In the genomic region with DNA sequence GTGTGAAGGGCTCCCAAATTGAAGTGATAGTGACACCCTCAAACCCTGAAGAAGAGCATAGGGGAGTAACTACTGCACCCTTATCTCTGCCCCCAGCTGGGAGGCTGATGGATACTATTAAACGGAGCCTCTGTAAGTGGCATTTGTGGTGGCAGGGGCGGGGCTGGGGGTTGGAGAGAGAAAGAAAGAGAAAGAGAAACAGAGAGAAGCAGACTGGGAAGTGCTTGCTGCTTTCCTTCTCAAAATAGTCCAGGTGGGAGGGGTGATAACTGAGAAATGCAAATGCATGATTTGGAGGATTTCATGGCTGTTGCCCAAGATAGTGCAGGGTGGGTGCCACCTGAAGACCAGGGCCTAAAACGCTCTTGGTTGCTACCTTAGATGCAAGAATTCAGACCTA, we compare ENCODE assay signal across 8 cellular contexts.
DNase-seq lines count a peak whose midpoint lies in the region; ATAC-seq and TF ChIP-seq lines count a peak whose summit lies in the region.

No MANE protein-coding gene starts in this region.

- H3K27me3 Mint-ChIP-seq in activated CD4-positive, alpha-beta T cell treated with anti-CD3 and anti-CD28 coated beads for 36 hours: no peaks in the 10 kb centered on the region

- peaks cover 49% of the 10 kb centered on the region for H3K4me1 Mint-ChIP-seq in activated CD4-positive, alpha-beta T cell treated with anti-CD3 and anti-CD28 coated beads for 36 hours

- no peak overlapping the region for H3K4me3 Mint-ChIP-seq in activated CD4-positive, alpha-beta T cell treated with anti-CD3 and anti-CD28 coated beads for 36 hours

- peaks cover 0 to 8% (median 0%) of the 10 kb centered on the region in 3 donors for H3K9me3 ChIP-seq in esophagus squamous epithelium

- TF ChIP-seq POLR2A in esophagus squamous epithelium (IDR thresholded peaks at IDR 0.05): no peak

- peaks cover 0 to 13% (median 4%) of the 10 kb centered on the region in 3 donors for H3K4me1 ChIP-seq in esophagus squamous epithelium

- DNase-seq in activated CD4-positive, alpha-beta T cell treated with anti-CD3 and anti-CD28 coated beads for 36 hours: peak; percentile 62
- DNase-seq in stimulated activated CD4-positive, alpha-beta T cell treated with anti-CD3 and anti-CD28 coated beads, Interleukin-15, amount 100 ng/mL, for 24 hours: peak; percentile 59
- DNase-seq in cortex of kidney (lab: John Stamatoyannopoulos, UW) (no peak), NCI-H1105 (lab: John Stamatoyannopoulos, UW) (no peak), retina (no peak), esophagus squamous epithelium (lab: John Stamatoyannopoulos, UW) (no peak)

- ATAC-seq in GM19025 (IDR thresholded peaks at IDR 0.05; ENCODE audit: low read depth, unreplicated experiment) (peak; percentile 93), HG03025 (IDR thresholded peaks at IDR 0.05; ENCODE audit: low FRiP score, unreplicated experiment) (peak; percentile 90)
- peak; percentile 86 for ATAC-seq in activated CD4-positive, alpha-beta T cell treated with anti-CD3 and anti-CD28 coated beads for 36 hours

- H3K36me3 ChIP-seq in esophagus squamous epithelium: no peaks in the 10 kb centered on the region

- peak overlapping the region; percentile 26 for H3K27ac Mint-ChIP-seq in activated CD4-positive, alpha-beta T cell treated with anti-CD3 and anti-CD28 coated beads for 36 hours

- TF ChIP-seq CTCF in esophagus squamous epithelium (IDR thresholded peaks at IDR 0.05): no peak

- H3K36me3 Mint-ChIP-seq in activated CD4-positive, alpha-beta T cell treated with anti-CD3 and anti-CD28 coated beads for 36 hours (ENCODE audit: low read depth): no peaks in the 10 kb centered on the region

- POLR2A ChIA-PET in activated CD4-positive, alpha-beta T cell treated with anti-CD3 and anti-CD28 coated beads for 36 hours (lab: Charles Lee): no interaction called here

- no peaks in the 10 kb centered on the region for H3K27me3 ChIP-seq in esophagus squamous epithelium

- H3K27ac ChIP-seq in esophagus squamous epithelium: no peak overlapping the region

- 38 to 43% methylated on average over 3 of the region's 3 CpGs for WGBS in esophagus squamous epithelium, 2 donors

- H3K4me3 ChIP-seq in esophagus squamous epithelium: no peak overlapping the region

- H3K9me3 Mint-ChIP-seq in activated CD4-positive, alpha-beta T cell treated with anti-CD3 and anti-CD28 coated beads for 36 hours (ENCODE audit: low read depth): no peaks in the 10 kb centered on the region

- intact Hi-C loops in activated CD4-positive, alpha-beta T cell treated with anti-CD3 and anti-CD28 coated beads for 36 hours (cut with DNase I, micrococcal nuclease): no loop called here
- intact Hi-C loops in esophagus squamous epithelium (cut with DNase I): no loop called here

- CTCF ChIA-PET in activated CD4-positive, alpha-beta T cell treated with anti-CD3 and anti-CD28 coated beads for 36 hours (lab: Charles Lee): interaction anchor here (1.2 kb wide), 1 partner anchor 9 kb away, joined by 3 read pairs; no protein-coding TSS in a partner anchor

Comparison
In these comparisons a context has a peak if more than half of its experiments do, and no peak if none do; other contexts are left out.
1. DNase-seq: peak in activated CD4-positive, alpha-beta T cell treated with anti-CD3 and anti-CD28 coated beads for 36 hours (single experiment) and stimulated activated CD4-positive, alpha-beta T cell treated with anti-CD3 and anti-CD28 coated beads, Interleukin-15, amount 100 ng/mL, for 24 hours (single experiment); none in cortex of kidney (single experiment), NCI-H1105 (single experiment), retina (single experiment) and esophagus squamous epithelium (single experiment).
2. Peak in every context shown above with its lines, with median percentiles within 50 percentile points of each other: ATAC-seq.